Comparison of ENCODE assay signal across 1 cellular context in genomic region chr2:20378891-20379519, GRCh38.
A peak's percentile ranks its signal among the peaks of the same experiment; 100 is the strongest.
TF ChIP-seq lines count a peak whose summit lies in the region.

No MANE protein-coding gene starts in this region.

TF ChIP-seq in SK-N-SH treated with all-trans-retinoic acid at 6 μM for 48 hours, 23 proteins besides CTCF, POLR2A, EP300 and RAD21 (continued from another document):
- TF ChIP-seq CSDC2 (CRISPR knock-in tag; IDR thresholded peaks at IDR 0.05) (no peak), POU6F1 (CRISPR knock-in tag; IDR thresholded peaks at IDR 0.05; ENCODE audit: borderline replicate concordance, low read depth) (no peak), GLIS3 (CRISPR knock-in tag; IDR thresholded peaks at IDR 0.05) (no peak), ZC3H10 (CRISPR knock-in tag; IDR thresholded peaks at IDR 0.05) (no peak), ZNF70 (CRISPR knock-in tag; IDR thresholded peaks at IDR 0.05) (0 out of 2 replicates have a peak, but pooled peaks have one; percentile 22), PPARA (CRISPR knock-in tag; IDR thresholded peaks at IDR 0.05; ENCODE audit: borderline replicate concordance) (no peak), ZNF565 (CRISPR knock-in tag; conservative IDR thresholded peaks at IDR 0.05; ENCODE audit: low read depth) (no peak), ARNTL (CRISPR knock-in tag; IDR thresholded peaks at IDR 0.05; ENCODE audit: borderline replicate concordance, low read depth) (no peak), TCF4 (CRISPR knock-in tag; IDR thresholded peaks at IDR 0.05; ENCODE audit: borderline replicate concordance) (peak; percentile 41; the same call in 1 of the 2 replicates), ESRRG (CRISPR knock-in tag; IDR thresholded peaks at IDR 0.05) (no peak)
- TF ChIP-seq, protein P1, sequence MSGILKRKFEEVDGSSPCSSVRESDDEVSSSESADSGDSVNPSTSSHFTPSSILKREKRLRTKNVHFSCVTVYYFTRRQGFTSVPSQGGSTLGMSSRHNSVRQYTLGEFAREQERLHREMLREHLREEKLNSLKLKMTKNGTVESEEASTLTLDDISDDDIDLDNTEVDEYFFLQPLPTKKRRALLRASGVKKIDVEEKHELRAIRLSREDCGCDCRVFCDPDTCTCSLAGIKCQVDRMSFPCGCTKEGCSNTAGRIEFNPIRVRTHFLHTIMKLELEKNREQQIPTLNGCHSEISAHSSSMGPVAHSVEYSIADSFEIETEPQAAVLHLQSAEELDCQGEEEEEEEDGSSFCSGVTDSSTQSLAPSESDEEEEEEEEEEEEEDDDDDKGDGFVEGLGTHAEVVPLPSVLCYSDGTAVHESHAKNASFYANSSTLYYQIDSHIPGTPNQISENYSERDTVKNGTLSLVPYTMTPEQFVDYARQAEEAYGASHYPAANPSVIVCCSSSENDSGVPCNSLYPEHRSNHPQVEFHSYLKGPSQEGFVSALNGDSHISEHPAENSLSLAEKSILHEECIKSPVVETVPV (CRISPR knock-in tag; IDR thresholded peaks at IDR 0.05): no peak
- TF ChIP-seq, protein P2, sequence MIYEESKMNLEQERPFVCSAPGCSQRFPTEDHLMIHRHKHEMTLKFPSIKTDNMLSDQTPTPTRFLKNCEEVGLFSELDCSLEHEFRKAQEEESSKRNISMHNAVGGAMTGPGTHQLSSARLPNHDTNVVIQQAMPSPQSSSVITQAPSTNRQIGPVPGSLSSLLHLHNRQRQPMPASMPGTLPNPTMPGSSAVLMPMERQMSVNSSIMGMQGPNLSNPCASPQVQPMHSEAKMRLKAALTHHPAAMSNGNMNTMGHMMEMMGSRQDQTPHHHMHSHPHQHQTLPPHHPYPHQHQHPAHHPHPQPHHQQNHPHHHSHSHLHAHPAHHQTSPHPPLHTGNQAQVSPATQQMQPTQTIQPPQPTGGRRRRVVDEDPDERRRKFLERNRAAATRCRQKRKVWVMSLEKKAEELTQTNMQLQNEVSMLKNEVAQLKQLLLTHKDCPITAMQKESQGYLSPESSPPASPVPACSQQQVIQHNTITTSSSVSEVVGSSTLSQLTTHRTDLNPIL (CRISPR knock-in tag; IDR thresholded peaks at IDR 0.05; ENCODE audit: low read depth): no peak
